14 cellular contexts compared by ENCODE assay signal in the genomic region with DNA sequence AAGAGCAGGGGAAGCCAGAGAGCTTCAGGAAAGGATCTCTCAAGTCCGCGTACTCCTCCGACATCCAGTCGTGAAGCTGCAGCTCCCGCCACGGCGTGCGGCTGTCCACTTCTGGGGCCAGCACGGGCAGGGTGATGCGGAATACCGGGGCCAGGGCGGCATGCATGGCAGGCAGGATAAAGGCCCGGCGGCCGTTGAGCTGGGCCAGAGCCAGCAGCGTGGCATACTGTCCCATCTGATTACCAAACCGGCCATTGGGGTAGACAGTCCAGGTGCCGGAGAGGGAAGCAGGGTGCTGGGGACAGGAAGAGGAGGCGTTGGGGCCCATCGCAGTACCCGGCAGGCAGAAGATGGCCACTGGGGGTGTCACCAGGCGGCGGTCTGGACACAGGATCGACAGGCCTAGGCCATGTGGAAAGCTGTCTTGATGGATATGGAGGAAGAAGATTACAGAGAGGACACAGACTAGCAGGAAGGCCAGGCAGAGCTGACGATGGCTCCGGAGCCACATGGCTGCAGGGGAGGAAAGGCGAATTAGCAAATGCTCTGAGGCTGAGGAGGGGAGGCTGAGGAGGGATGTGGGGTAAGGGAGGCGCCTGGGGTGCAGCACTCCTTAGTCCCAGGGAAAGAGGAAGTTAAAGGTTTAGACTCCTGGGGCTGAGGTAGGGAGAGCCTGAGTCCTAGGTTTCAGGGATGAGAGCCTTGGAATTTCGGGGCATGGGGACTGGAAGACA. TPM values are rescaled to one million over a fixed set of nuclear protein-coding genes. Genes with fewer than 3 reads are reported as not detected.
A peak's percentile ranks its signal among the peaks of the same experiment; 100 is the strongest.
DNase-seq lines count a peak whose midpoint lies in the region; ATAC-seq and TF ChIP-seq lines count a peak whose summit lies in the region.
"Had no signal": no experiment of that assay in that cellular context is flagged by ENCODE, and none has a peak within 500 bp of the region (broad histone marks: within the 10 kb centered on the region; RNA-seq: fewer than 3 reads in every experiment).

No MANE protein-coding gene starts in this region.

- H3K9ac ChIP-seq in subcutaneous abdominal adipose tissue (ENCODE audit: low read length in 5 of 5): peak overlapping the region in 1 of 5 donors; percentile 44

- H3K9me3 ChIP-seq in heart left ventricle (no peaks in the 10 kb centered on the region), subcutaneous abdominal adipose tissue (ENCODE audit: control insufficient read depth in 5 of 5, low read length in 5 of 5) (no peaks in the 10 kb centered on the region)

- no peak overlapping the region for H3K27ac Mint-ChIP-seq in immature natural killer cell
- H3K27ac Mint-ChIP-seq: activated CD8-positive, alpha-beta memory T cell treated with anti-CD3 and anti-CD28 coated beads, Interleukin-2, amount 10 ng/mL, durations not matched to agents 7 days and 5 days had no signal

- H3K27ac ChIP-seq in heart left ventricle (peak overlapping the region in 9 of 12 donors; percentile 52 to 93 (median 85)), subcutaneous abdominal adipose tissue (ENCODE audit: low read depth, low read length) (peak overlapping the region; percentile 67)

- H3K36me3 ChIP-seq in heart left ventricle (peaks cover 0 to 5% (median 0%) of the 10 kb centered on the region in 9 donors), subcutaneous abdominal adipose tissue (ENCODE audit: control insufficient read depth in 5 of 5, insufficient read depth in 5 of 5, low read length in 5 of 5) (peaks cover 0 to 10% (median 5%) of the 10 kb centered on the region in 5 donors)

- no peak for TF ChIP-seq CTCF in heart left ventricle (IDR thresholded peaks at IDR 0.05)

- peaks cover 0 to 28% (median 6%) of the 10 kb centered on the region in 9 donors for H3K27me3 ChIP-seq in heart left ventricle
- H3K27me3 ChIP-seq in subcutaneous abdominal adipose tissue (ENCODE audit: control insufficient read depth in 5 of 5, insufficient read depth in 4 of 5, low read length in 5 of 5): peaks cover 12 to 23% (median 22%) of the 10 kb centered on the region in 5 donors

- H3K4me1 ChIP-seq in heart left ventricle: peaks cover 0 to 36% (median 23%) of the 10 kb centered on the region in 12 donors
- peaks cover 0 to 49% (median 21%) of the 10 kb centered on the region in 5 donors for H3K4me1 ChIP-seq in subcutaneous abdominal adipose tissue (ENCODE audit: control insufficient read depth in 5 of 5, insufficient read depth in 5 of 5, low read length in 5 of 5)

- intact Hi-C loops in heart left ventricle (cut with DNase I) (no loop called here), left ventricle myocardium superior (cut with micrococcal nuclease) (no loop called here)

- peaks cover 15 to 18% of the 10 kb centered on the region in 2 donors for H3K4me1 Mint-ChIP-seq in immature natural killer cell

- 73 to 86% (median 81%) methylated on average over 29 of the region's 29 CpGs for WGBS in heart left ventricle, 4 donors

- TF ChIP-seq POLR2A in heart left ventricle (IDR thresholded peaks at IDR 0.05): no peak

- H3K27me3 Mint-ChIP-seq in immature natural killer cell (ENCODE audit: low read depth in 3 of 3): peaks cover 12 to 24% (median 14%) of the 10 kb centered on the region in 3 donors

- DNase-seq in heart left ventricle (no peak), left ventricle myocardium superior (no peak), UCSD-AML1 (lab: John Stamatoyannopoulos, UW; ENCODE audit: unreplicated experiment) (peak; percentile 44), immature natural killer cell (no peak), NCI-H1417 (lab: John Stamatoyannopoulos, UW) (no peak), mucosa of gallbladder (ENCODE audit: low spot score) (no peak)
- DNase-seq: activated CD8-positive, alpha-beta memory T cell treated with anti-CD3 and anti-CD28 coated beads, Interleukin-2, amount 10 ng/mL, durations not matched to agents 7 days and 5 days; H7; stimulated activated CD4-positive, alpha-beta T cell treated with anti-CD3 and anti-CD28 coated beads, Interleukin-1b, Interleukin-23, amount 100 ng/mL, for 48 hours; stimulated activated naive CD4-positive, alpha-beta T cell treated with Interleukin-2 at 50 U/mL for 16 hours had no signal

- H3K4me3 ChIP-seq in heart left ventricle: peak overlapping the region in 10 of 12 donors; percentile 33 to 70 (median 61)
- H3K4me3 ChIP-seq in subcutaneous abdominal adipose tissue (ENCODE audit: low read depth in 1 of 5, low read length in 5 of 5): peak overlapping the region in 4 of 5 donors; percentile 8 to 77 (median 52)

- H3K36me3 Mint-ChIP-seq in immature natural killer cell: no peaks in the 10 kb centered on the region
- H3K36me3 Mint-ChIP-seq: activated CD8-positive, alpha-beta memory T cell treated with anti-CD3 and anti-CD28 coated beads, Interleukin-2, amount 10 ng/mL, durations not matched to agents 7 days and 5 days had no signal

- peaks cover 0 to 2% (median 0%) of the 10 kb centered on the region in 6 donors for H3K9me3 Mint-ChIP-seq in immature natural killer cell

- ATAC-seq in heart left ventricle (no peak), left ventricle myocardium superior (no peak), HG03135 (IDR thresholded peaks at IDR 0.05; ENCODE audit: unreplicated experiment) (no peak)
- ATAC-seq: activated CD8-positive, alpha-beta memory T cell treated with anti-CD3 and anti-CD28 coated beads, Interleukin-2, amount 10 ng/mL, durations not matched to agents 7 days and 5 days; HepG2 had no signal

- H3K4me3 Mint-ChIP-seq in immature natural killer cell: peak overlapping the region in 3 of 5 donors; percentile 29 to 69 (median 34)
- H3K4me3 Mint-ChIP-seq: activated CD8-positive, alpha-beta memory T cell treated with anti-CD3 and anti-CD28 coated beads, Interleukin-2, amount 10 ng/mL, durations not matched to agents 7 days and 5 days had no signal

RNA-seq across cellular contexts. Expression of gene FUT1, which starts 1.5 kb away (rescaled TPM):
- total RNA-seq in heart left ventricle (1 to 10 TPM; 1.8 to 6.2 (median 2.7) TPM), left ventricle myocardium superior (1.6 TPM), mucosa of gallbladder (1.0 TPM)
- polyA plus RNA-seq in heart left ventricle (1 to 10 TPM; 2.3 to 3.0 TPM), immature natural killer cell (not detected)

RNA-seq across cellular contexts. Expression of gene IZUMO1, which starts 4.2 kb away (rescaled TPM):
- total RNA-seq in heart left ventricle (under 1 TPM; 0.13 to 0.56 (median 0.42) TPM), left ventricle myocardium superior (1.0 TPM), mucosa of gallbladder (0.20 TPM)
- polyA plus RNA-seq in heart left ventricle (under 1 TPM; 0.53 to 0.93 TPM), immature natural killer cell (not detected)
- total RNA-seq: activated CD8-positive, alpha-beta memory T cell treated with anti-CD3 and anti-CD28 coated beads, Interleukin-2, amount 10 ng/mL, durations not matched to agents 7 days and 5 days had no signal

RNA-seq across cellular contexts. Expression of gene FGF21, which starts 4.4 kb away (rescaled TPM):
- total RNA-seq in heart left ventricle: not detected
- polyA plus RNA-seq in heart left ventricle: not detected
- total RNA-seq in left ventricle myocardium superior: not detected
- polyA plus RNA-seq in immature natural killer cell: not detected
- total RNA-seq in mucosa of gallbladder: not detected
- total RNA-seq: activated CD8-positive, alpha-beta memory T cell treated with anti-CD3 and anti-CD28 coated beads, Interleukin-2, amount 10 ng/mL, durations not matched to agents 7 days and 5 days; HepG2; pulmonary artery endothelial cell had no signal

RNA-seq across cellular contexts. Expression of gene RASIP1, which starts 10.5 kb away (rescaled TPM):
- 10 to 100 TPM; 10.0 to 28.1 (median 15.3) TPM for total RNA-seq in heart left ventricle
- polyA plus RNA-seq in heart left ventricle: 10 to 100 TPM; 14.6 to 15.7 TPM
- total RNA-seq in left ventricle myocardium superior: 13.7 TPM
- under 1 TPM in 1 of 3 donors, not detected in 2; 0.10 TPM for polyA plus RNA-seq in immature natural killer cell
- total RNA-seq in mucosa of gallbladder: 13.1 TPM
- total RNA-seq: activated CD8-positive, alpha-beta memory T cell treated with anti-CD3 and anti-CD28 coated beads, Interleukin-2, amount 10 ng/mL, durations not matched to agents 7 days and 5 days had no signal

RNA-seq across cellular contexts. Expression of gene MAMSTR, which starts 31.4 kb away (rescaled TPM):
- total RNA-seq in heart left ventricle (1 to 10 TPM in 7 of 9 donors, under 1 TPM in 2; 0.65 to 5.5 (median 1.7) TPM), left ventricle myocardium superior (3.0 TPM), mucosa of gallbladder (1.6 TPM)
- polyA plus RNA-seq in heart left ventricle (1 to 10 TPM; 2.0 to 3.7 TPM), immature natural killer cell (1 to 10 TPM in 1 of 3 donors, under 1 TPM in 1, not detected in 1; 0.17 to 1.1 TPM)
